Comparison of ENCODE assay signal across 2 cellular contexts in genomic region chr2:232522855-232523681, GRCh38.
TF ChIP-seq lines count a peak whose summit lies in the region.

No MANE protein-coding gene starts in this region.

TF ChIP-seq in IMR-90, 13 proteins besides CTCF, POLR2A, EP300 and RAD21:
- TF ChIP-seq BHLHE40 (IDR thresholded peaks at IDR 0.05; ENCODE audit: low read depth, low read length) (no peak), MAZ (IDR thresholded peaks at IDR 0.05; ENCODE audit: borderline replicate concordance, low read depth, low read length) (no peak), RCOR1 (IDR thresholded peaks at IDR 0.05; ENCODE audit: insufficient replicate concordance, low read length) (no peak), MAFK (IDR thresholded peaks at IDR 0.05; ENCODE audit: low read depth, low read length) (no peak)

TF ChIP-seq in HEK293T, 16 proteins besides CTCF, POLR2A, EP300 and RAD21:
- TF ChIP-seq NFRKB (IDR thresholded peaks at IDR 0.05): no peak
- no peak for TF ChIP-seq HDGF (IDR thresholded peaks at IDR 0.05; ENCODE audit: borderline replicate concordance)
- TF ChIP-seq SUZ12 (IDR thresholded peaks at IDR 0.05): no peak
- TF ChIP-seq ELF4 (IDR thresholded peaks at IDR 0.05): no peak
- TF ChIP-seq LEF1 (IDR thresholded peaks at IDR 0.05; ENCODE audit: borderline replicate concordance): no peak
- TF ChIP-seq, protein P1, sequence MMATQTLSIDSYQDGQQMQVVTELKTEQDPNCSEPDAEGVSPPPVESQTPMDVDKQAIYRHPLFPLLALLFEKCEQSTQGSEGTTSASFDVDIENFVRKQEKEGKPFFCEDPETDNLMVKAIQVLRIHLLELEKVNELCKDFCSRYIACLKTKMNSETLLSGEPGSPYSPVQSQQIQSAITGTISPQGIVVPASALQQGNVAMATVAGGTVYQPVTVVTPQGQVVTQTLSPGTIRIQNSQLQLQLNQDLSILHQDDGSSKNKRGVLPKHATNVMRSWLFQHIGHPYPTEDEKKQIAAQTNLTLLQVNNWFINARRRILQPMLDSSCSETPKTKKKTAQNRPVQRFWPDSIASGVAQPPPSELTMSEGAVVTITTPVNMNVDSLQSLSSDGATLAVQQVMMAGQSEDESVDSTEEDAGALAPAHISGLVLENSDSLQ (IDR thresholded peaks at IDR 0.05): no peak
- TF ChIP-seq FOXM1 (IDR thresholded peaks at IDR 0.05; ENCODE audit: borderline replicate concordance): no peak
- TF ChIP-seq ZNF384 (IDR thresholded peaks at IDR 0.05): no peak
- no peak for TF ChIP-seq L3MBTL2 (conservative IDR thresholded peaks at IDR 0.05)
- TF ChIP-seq BHLHE40 (IDR thresholded peaks at IDR 0.05; ENCODE audit: borderline replicate concordance): no peak
- no peak for TF ChIP-seq FOXK2 (IDR thresholded peaks at IDR 0.05)
- no peak for TF ChIP-seq SP1 (IDR thresholded peaks at IDR 0.05)
- no peak for TF ChIP-seq CTBP1 (IDR thresholded peaks at IDR 0.05; ENCODE audit: borderline replicate concordance)
- TF ChIP-seq FOXA1 (IDR thresholded peaks at IDR 0.05): no peak
- no peak for TF ChIP-seq ARNT (IDR thresholded peaks at IDR 0.05)
- no peak for TF ChIP-seq TARDBP (IDR thresholded peaks at IDR 0.05)
